ENCODE assay signal across 9 cellular contexts in genomic region chr3:53071882-53072431, GRCh38. TPM values are rescaled to one million over a fixed set of nuclear protein-coding genes. Genes with fewer than 3 reads are reported as not detected.
DNase-seq lines count a peak whose midpoint lies in the region; ATAC-seq and TF ChIP-seq lines count a peak whose summit lies in the region.
"Had no signal": no experiment of that assay in that cellular context is flagged by ENCODE, and none has a peak within 500 bp of the region (broad histone marks: within the 10 kb centered on the region; RNA-seq: fewer than 3 reads in every experiment).

No MANE protein-coding gene starts in this region.

- no peaks in the 10 kb centered on the region for H3K27me3 Mint-ChIP-seq in naive B cell

- H4K20me1 ChIP-seq in HCT116 (ENCODE audit: insufficient read depth) (no peaks in the 10 kb centered on the region), mammary epithelial cell (ENCODE audit: insufficient read depth, low read length) (no peaks in the 10 kb centered on the region)

- H3K4me1 Mint-ChIP-seq in naive B cell: peaks cover 17 to 20% (median 19%) of the 10 kb centered on the region in 3 donors

- H3K79me2 ChIP-seq in HCT116 (ENCODE audit: insufficient read depth, low read length): no peaks in the 10 kb centered on the region
- no peaks in the 10 kb centered on the region for H3K79me2 ChIP-seq in mammary epithelial cell (ENCODE audit: insufficient read depth, low read length)

- H3K4me3 ChIP-seq in AG10803 (ENCODE audit: low read length): peak overlapping the region; percentile 65
- H3K4me3 ChIP-seq in HCT116 (replicated peaks in 1 of 2; ENCODE audit: low read depth in 1 of 2, low read length in 2 of 2): no peak overlapping the region
- no peak overlapping the region for H3K4me3 ChIP-seq in mammary epithelial cell (replicated peaks in 1 of 3; ENCODE audit: insufficient read depth in 1 of 3, low read depth in 2 of 3, low read length in 3 of 3)

- H3K27ac ChIP-seq in HCT116 (ENCODE audit: low read depth, low read length) (no peak overlapping the region), mammary epithelial cell (ENCODE audit: insufficient read depth, low read depth, low read length) (no peak overlapping the region)

- H3K36me3 ChIP-seq in HCT116 (ENCODE audit: control insufficient read depth in 1 of 2, insufficient read depth in 2 of 2, low read length in 2 of 2) (no peaks in the 10 kb centered on the region), mammary epithelial cell (ENCODE audit: insufficient read depth, low read length) (no peaks in the 10 kb centered on the region)

- H3K9me2 ChIP-seq in HCT116 (ENCODE audit: insufficient read depth): no peaks in the 10 kb centered on the region

- no peaks in the 10 kb centered on the region for H3K27me3 ChIP-seq in HCT116 (ENCODE audit: insufficient read depth, low read length)
- no peaks in the 10 kb centered on the region for H3K27me3 ChIP-seq in mammary epithelial cell (ENCODE audit: insufficient read depth, low read length)

- ATAC-seq in HCT116 (no peak), naive B cell (ENCODE audit: low read depth in 2 of 2) (no peak), GM21447 (IDR thresholded peaks at IDR 0.05; ENCODE audit: unreplicated experiment) (no peak), HG03460 (IDR thresholded peaks at IDR 0.05; ENCODE audit: unreplicated experiment) (no peak), GM19328 (IDR thresholded peaks at IDR 0.05; ENCODE audit: unreplicated experiment) (no peak)

- no peak for TF ChIP-seq POLR2A in HCT116 (IDR thresholded peaks at IDR 0.05; ENCODE audit: borderline replicate concordance, extremely low read depth, insufficient read depth, insufficient read length)

- WGBS in mammary epithelial cell (ENCODE audit: low coverage, missing lambda C conversion rate): 83% methylated on average over 8 of the region's 11 CpGs

- DNase-seq in AG10803 (ENCODE audit: low read depth) (no peak), HCT116 (ENCODE audit: low read depth, low spot score) (no peak), mammary epithelial cell (no peak), naive B cell (no peak), DMS153 (lab: John Stamatoyannopoulos, UW) (no peak)

- peak overlapping the region; percentile 44 to 95 (median 93) for H3K4me3 Mint-ChIP-seq in naive B cell

- in situ Hi-C loops in mammary epithelial cell (cut with MboI; ENCODE audit: low sequenced_read_pairs in 2 of 2): loop anchor here (10.0 to 25.0 kb wide), 2 partner anchors 227 to 335 kb away; no protein-coding TSS in a partner anchor

- H3K4me2 ChIP-seq in HCT116 (ENCODE audit: low read length) (peak overlapping the region; percentile 98), mammary epithelial cell (ENCODE audit: insufficient read depth, low read depth, low read length) (peak overlapping the region; percentile 95)

- no peak overlapping the region for H2AFZ ChIP-seq in HCT116 (ENCODE audit: low read depth, low read length, poor library complexity, severe bottlenecking)
- peak overlapping the region; percentile 100 for H2AFZ ChIP-seq in mammary epithelial cell (ENCODE audit: low read depth, low read length)

- dilution Hi-C loops in mammary epithelial cell (cut with HindIII; ENCODE audit: low sequenced_read_pairs): no loop called here

- no TSS peak for BruUV-seq in HCT116 (replicated peaks; lab: Mats Ljungman, UMichigan)
- BruUV-seq in mammary epithelial cell (replicated peaks; lab: Mats Ljungman, UMichigan): no TSS peak

- H3K27ac Mint-ChIP-seq in naive B cell: no peak overlapping the region

- H3K4me1 ChIP-seq in HCT116 (ENCODE audit: control insufficient read depth in 1 of 2, insufficient read depth in 2 of 2, low read length in 2 of 2) (peaks cover 6 to 16% of the 10 kb centered on the region in 2 experiments; a peak in 3 of 4 replicates), mammary epithelial cell (ENCODE audit: insufficient read depth, low read length) (peaks cover 19% of the 10 kb centered on the region)

- CTCF ChIA-PET in HCT116 (lab: Charles Lee): no interaction called here
- CTCF ChIA-PET in mammary epithelial cell (lab: Charles Lee; ENCODE audit: low non-redundant PET): no interaction called here

- H3K9me3 ChIP-seq in HCT116 (ENCODE audit: control insufficient read depth in 1 of 2, insufficient read depth in 1 of 2, low read depth in 1 of 2, low read length in 2 of 2): no peaks in the 10 kb centered on the region
- no peaks in the 10 kb centered on the region for H3K9me3 ChIP-seq in mammary epithelial cell (replicated peaks; ENCODE audit: insufficient read depth, low read length)

- intact Hi-C loops in HCT116 (cut with micrococcal nuclease) (loop anchor here (1.0 to 10.0 kb wide), 4 partner anchors 137 to 597 kb away; no protein-coding TSS in a partner anchor), mammary epithelial cell (cut with micrococcal nuclease) (loop anchor here (1.0 to 5.0 kb wide), 8 partner anchors 26 to 645 kb away; partner anchors contain the start of genes SFMBT1 and STIMATE)

- TF ChIP-seq CTCF in AG10803 (conservative IDR thresholded peaks at IDR 0.05; ENCODE audit: low read length) (no peak), HCT116 (IDR thresholded peaks at IDR 0.05 in 2 of 3, conservative IDR thresholded peaks at IDR 0.05 in 1 of 3; ENCODE audit: borderline replicate concordance in 1 of 3, insufficient read depth in 1 of 3, low read depth in 2 of 3, low read length in 2 of 3) (no peak), mammary epithelial cell (conservative IDR thresholded peaks at IDR 0.05 in 1 of 2, IDR thresholded peaks at IDR 0.05 in 1 of 2; ENCODE audit: extremely low read depth in 1 of 2, insufficient read depth in 1 of 2, low read depth in 1 of 2, low read length in 2 of 2) (no peak)

- no peaks in the 10 kb centered on the region for H3K36me3 Mint-ChIP-seq in naive B cell
- H3K36me3 Mint-ChIP-seq: brain had no signal

- H3K9me3 Mint-ChIP-seq in naive B cell: no peaks in the 10 kb centered on the region
- H3K9me3 Mint-ChIP-seq: brain had no signal

- POLR2A ChIA-PET in HCT116 (lab: Charles Lee): no interaction called here

- RAD21 ChIA-PET in HCT116 (lab: Charles Lee; ENCODE audit: low non-redundant PET in 1 of 2, low total read pairs in 2 of 2, uncharacterized antibody in 2 of 2, unreplicated experiment in 2 of 2): no interaction called here

- TF ChIP-seq RAD21 in HCT116 (IDR thresholded peaks at IDR 0.05; ENCODE audit: low read depth): no peak

- H3K9ac ChIP-seq in HCT116 (ENCODE audit: low read length) (0 out of 2 replicates have a peak overlapping the region, but pooled peaks have one; percentile 53), mammary epithelial cell (ENCODE audit: insufficient read depth, low read length) (no peak overlapping the region)

TF ChIP-seq in HCT116, 20 proteins besides CTCF, POLR2A, EP300 and RAD21 (continues in another document):
- TF ChIP-seq ZNF274 (IDR thresholded peaks at IDR 0.05; ENCODE audit: low read depth, low read length) (no peak), TCF7L2 (IDR thresholded peaks at IDR 0.05; ENCODE audit: borderline replicate concordance, extremely low read depth, insufficient read depth, insufficient read length) (no peak), REST (IDR thresholded peaks at IDR 0.05; ENCODE audit: low read depth) (no peak), JUND (IDR thresholded peaks at IDR 0.05) (no peak), EZH2 (IDR thresholded peaks at IDR 0.05) (no peak), YY1 (IDR thresholded peaks at IDR 0.05; ENCODE audit: extremely low read depth, insufficient replicate concordance, low read depth, low read length) (no peak), SIN3A (IDR thresholded peaks at IDR 0.05; ENCODE audit: low read depth) (no peak), CEBPB (IDR thresholded peaks at IDR 0.05; ENCODE audit: low read depth) (no peak), FOSL1 (IDR thresholded peaks at IDR 0.05; ENCODE audit: low read depth) (no peak), SRF (IDR thresholded peaks at IDR 0.05; ENCODE audit: low read depth) (no peak), ZFX (IDR thresholded peaks at IDR 0.05) (no peak), EZH2phosphoT487 (IDR thresholded peaks at IDR 0.05; ENCODE audit: borderline replicate concordance) (no peak), ATF3 (IDR thresholded peaks at IDR 0.05) (no peak)

RNA-seq across cellular contexts. Expression of gene SFMBT1, which starts 26.1 kb away (rescaled TPM):
- total RNA-seq in HCT116 (2021; ENCODE audit: unreplicated experiment) (14.8 TPM), mammary epithelial cell (10 to 100 TPM in 1 of 2 donors, 1 to 10 TPM in 1; 8.7 to 21.5 TPM)
- polyA plus RNA-seq in HCT116 (2012): 6.7 and 6.9 TPM in 2 replicates
- polyA plus RNA-seq in mammary epithelial cell (5.7 TPM), naive B cell (ENCODE audit: low read depth in 6 of 6) (10 to 100 TPM in 5 of 6 donors, 1 to 10 TPM in 1; 2.2 to 22.5 (median 19.6) TPM)
- 40.5 TPM for polyA minus RNA-seq in mammary epithelial cell

RNA-seq across cellular contexts. Expression of gene RFT1, which starts 58.3 kb away (rescaled TPM):
- total RNA-seq in HCT116 (2021; ENCODE audit: unreplicated experiment) (33.6 TPM), mammary epithelial cell (10 to 100 TPM; 15.2 to 29.3 TPM)
- 25.1 and 33.3 TPM in 2 replicates for polyA plus RNA-seq in HCT116 (2012)
- polyA plus RNA-seq in mammary epithelial cell (23.4 TPM), naive B cell (ENCODE audit: low read depth in 6 of 6) (10 to 100 TPM; 16.9 to 26.7 (median 22.5) TPM)
- polyA minus RNA-seq in mammary epithelial cell: 52.3 TPM
